In genomic region chr2:197499594-197500502, GRCh38 we compare ENCODE assay signal across 1 cellular context.
TF ChIP-seq lines count a peak whose summit lies in the region.

HSPD1 (minus strand) TSS chr2:197499840; CDS start chr2:197498848, 992 bp downstream.
HSPE1 (plus strand) TSS chr2:197500379; CDS start chr2:197500437, 58 bp downstream.

TF ChIP-seq in HEK293, 187 proteins besides CTCF, POLR2A, EP300 and RAD21 (continued from another document and continues in another):
- TF ChIP-seq ZNF138 (tag by site-specific recombination; IDR thresholded peaks at IDR 0.05; ENCODE audit: borderline replicate concordance) (no peak), KLF7 (tag by site-specific recombination; IDR thresholded peaks at IDR 0.05; ENCODE audit: borderline replicate concordance) (peak; percentile 100), ZNF610 (tag by site-specific recombination; IDR thresholded peaks at IDR 0.05; ENCODE audit: borderline replicate concordance) (peak; percentile 75), ZSCAN18 (tag by site-specific recombination; IDR thresholded peaks at IDR 0.05) (peak; percentile 90), ZNF426 (tag by site-specific recombination; IDR thresholded peaks at IDR 0.05) (no peak), HOXA7 (CRISPR knock-in tag; IDR thresholded peaks at IDR 0.05; ENCODE audit: borderline replicate concordance) (no peak), ZNF311 (tag by site-specific recombination; IDR thresholded peaks at IDR 0.05; ENCODE audit: borderline replicate concordance) (no peak), HOXD13 (CRISPR knock-in tag; IDR thresholded peaks at IDR 0.05; ENCODE audit: borderline replicate concordance) (no peak), ZNF473 (tag by site-specific recombination; IDR thresholded peaks at IDR 0.05) (no peak), BCL11B (tag by site-specific recombination; IDR thresholded peaks at IDR 0.05; ENCODE audit: low read depth) (peak; percentile 70; the same call in 1 of the 2 replicates), SCRT1 (tag by site-specific recombination; IDR thresholded peaks at IDR 0.05; ENCODE audit: borderline replicate concordance) (no peak), ZNF211 (tag by site-specific recombination; IDR thresholded peaks at IDR 0.05; ENCODE audit: low read depth) (no peak), YY1 (tag by site-specific recombination; IDR thresholded peaks at IDR 0.05) (peak; percentile 76), GLIS1 (tag by site-specific recombination; IDR thresholded peaks at IDR 0.05) (peak; percentile 31; the same call in 1 of the 2 replicates), OVOL3 (tag by site-specific recombination; IDR thresholded peaks at IDR 0.05) (peak; percentile 38; the same call in 1 of the 2 replicates), PRDM4 (tag by site-specific recombination; IDR thresholded peaks at IDR 0.05) (peak; percentile 99), TRIM28 (IDR thresholded peaks at IDR 0.05; ENCODE audit: borderline replicate concordance, low read length) (0 out of 2 replicates have a peak, but pooled peaks have one; percentile 23), ZFP37 (tag by site-specific recombination; IDR thresholded peaks at IDR 0.05) (peak; percentile 70; the same call in 1 of the 2 replicates), SP7 (tag by site-specific recombination; IDR thresholded peaks at IDR 0.05) (peak; percentile 95), WT1 (tag by site-specific recombination; IDR thresholded peaks at IDR 0.05) (peak; percentile 83), ZBTB6 (tag by site-specific recombination; IDR thresholded peaks at IDR 0.05) (peak; percentile 100), ZXDB (tag by site-specific recombination; IDR thresholded peaks at IDR 0.05) (peak; percentile 98), ZNF169 (tag by site-specific recombination; IDR thresholded peaks at IDR 0.05) (no peak), ZNF266 (tag by site-specific recombination; IDR thresholded peaks at IDR 0.05; ENCODE audit: low read depth) (no peak), ZNF366 (tag by site-specific recombination; conservative IDR thresholded peaks at IDR 0.05) (peak; percentile 80), ZBTB7A (tag by site-specific recombination; IDR thresholded peaks at IDR 0.05; ENCODE audit: low read depth) (peak; percentile 89), ZNF148 (tag by site-specific recombination; IDR thresholded peaks at IDR 0.05; ENCODE audit: borderline replicate concordance) (no peak), ZNF175 (tag by site-specific recombination; IDR thresholded peaks at IDR 0.05) (no peak), ZNF121 (tag by site-specific recombination; IDR thresholded peaks at IDR 0.05) (no peak), IKZF3 (tag by site-specific recombination; IDR thresholded peaks at IDR 0.05) (peak; percentile 97), ZNF585B (tag by site-specific recombination; IDR thresholded peaks at IDR 0.05) (peak; percentile 22; the same call in 1 of the 2 replicates), KLF17 (tag by site-specific recombination; IDR thresholded peaks at IDR 0.05) (peak; percentile 99), SCRT2 (tag by site-specific recombination; IDR thresholded peaks at IDR 0.05) (no peak), ELK4 (IDR thresholded peaks at IDR 0.05; ENCODE audit: borderline replicate concordance, low read depth, low read length) (peak; percentile 95), ZNF692 (tag by site-specific recombination; IDR thresholded peaks at IDR 0.05) (peak; percentile 92), ZNF561 (tag by site-specific recombination; IDR thresholded peaks at IDR 0.05; ENCODE audit: borderline replicate concordance) (peak; percentile 96), ZNF530 (tag by site-specific recombination; IDR thresholded peaks at IDR 0.05; ENCODE audit: low read depth) (no peak), ZNF404 (tag by site-specific recombination; IDR thresholded peaks at IDR 0.05) (no peak), ZFP3 (tag by site-specific recombination; IDR thresholded peaks at IDR 0.05; ENCODE audit: low read depth) (0 out of 2 replicates have a peak, but pooled peaks have one; percentile 23), ZNF518A (tag by site-specific recombination; conservative IDR thresholded peaks at IDR 0.05; ENCODE audit: low read depth) (peak; percentile 97), ZNF146 (tag by site-specific recombination; IDR thresholded peaks at IDR 0.05) (peak; percentile 20; the same call in 1 of the 2 replicates), ZBTB1 (tag by site-specific recombination; IDR thresholded peaks at IDR 0.05) (peak; percentile 85; the same call in 1 of the 2 replicates), ZNF677 (tag by site-specific recombination; IDR thresholded peaks at IDR 0.05) (no peak), SETDB1 (IDR thresholded peaks at IDR 0.05; ENCODE audit: insufficient read length, low read length) (peak; percentile 80), ZNF704 (tag by site-specific recombination; IDR thresholded peaks at IDR 0.05) (peak; percentile 70), ZBTB21 (tag by site-specific recombination; IDR thresholded peaks at IDR 0.05) (peak; percentile 93)
